Comparison of ENCODE assay signal across 17 cellular contexts in the genomic region with DNA sequence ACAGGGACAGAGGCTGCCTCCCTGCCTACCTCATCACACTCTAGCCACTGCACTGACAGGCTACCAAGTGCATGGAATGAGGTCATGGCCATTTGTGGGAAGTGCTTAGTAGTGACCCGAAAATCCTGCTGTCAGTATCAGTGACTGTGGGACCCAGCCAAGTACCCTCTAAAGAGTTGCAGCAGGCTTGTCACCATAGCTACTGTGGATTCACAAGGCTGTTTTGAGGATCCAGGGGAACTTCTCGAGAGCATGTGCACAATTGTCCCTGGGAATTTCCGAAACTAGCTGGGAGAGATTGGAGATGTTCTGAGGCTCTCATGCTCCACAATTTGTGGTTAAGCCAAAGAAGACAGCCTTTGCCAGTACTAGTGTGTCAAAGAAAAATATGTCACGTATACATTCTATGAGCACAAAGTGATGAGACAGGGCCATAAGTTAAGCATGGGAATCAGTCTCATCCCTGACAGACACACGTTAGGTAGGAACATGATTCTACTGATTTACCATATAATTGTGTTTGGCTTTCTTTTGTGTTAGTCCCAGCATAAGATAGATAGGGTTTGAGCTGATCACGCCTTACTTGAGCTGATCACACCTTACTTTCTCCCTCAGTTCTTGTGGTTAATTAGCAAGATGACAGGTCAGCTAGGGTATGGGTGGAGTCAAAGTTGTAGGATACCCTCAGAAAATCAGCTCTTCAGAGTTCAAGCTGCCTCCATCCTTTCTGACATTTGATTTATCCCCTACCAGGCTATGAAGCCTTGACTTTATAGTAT. TPM values are rescaled to one million over a fixed set of nuclear protein-coding genes. Genes with fewer than 3 reads are reported as not detected.
A peak's percentile ranks its signal among the peaks of the same experiment; 100 is the strongest.
DNase-seq lines count a peak whose midpoint lies in the region; ATAC-seq, FAIRE-seq and TF ChIP-seq lines count a peak whose summit lies in the region.
"Had no signal": no experiment of that assay in that cellular context is flagged by ENCODE, and none has a peak within 500 bp of the region (broad histone marks: within the 10 kb centered on the region; RNA-seq: fewer than 3 reads in every experiment).

No MANE protein-coding gene starts in this region.

- no peaks in the 10 kb centered on the region for H4K20me1 ChIP-seq in OCI-LY7 (ENCODE audit: insufficient read depth, low read length)

- DNase-seq in stimulated activated naive CD8-positive, alpha-beta T cell treated with anti-CD3 and anti-CD28 coated beads, Interleukin-15, Interleukin-2, amounts not matched to agents 100 U/mL and 50 U/mL, for 24 hours: no peak
- DNase-seq in OCI-LY7 (ENCODE audit: low spot score) (no peak), islet precursor cell (peak; percentile 65), kidney glomerular epithelial cell (lab: John Stamatoyannopoulos, UW) (no peak), HTR-8/SVneo (ENCODE audit: insufficient read length, low spot score) (no peak)
- DNase-seq in activated CD8-positive, alpha-beta memory T cell treated with anti-CD3 and anti-CD28 coated beads, Interleukin-2, amount 50 U/mL, for 4 hours: no peak
- DNase-seq: activated CD4-positive, alpha-beta T cell treated with anti-CD3 and anti-CD28 coated beads, Interleukin-2, amount 50 U/mL, for 4 hours; BE2C; Kasumi-1; stimulated activated CD4-positive, alpha-beta T cell treated with anti-CD3 and anti-CD28 coated beads, Interleukin-2, amount 100 ng/mL, for 24 hours had no signal

- no peak overlapping the region for H3K4me3 Mint-ChIP-seq in stimulated activated naive CD8-positive, alpha-beta T cell treated with anti-CD3 and anti-CD28 coated beads, Interleukin-15, Interleukin-2, amounts not matched to agents 100 ng/mL and 50 ng/mL, for 24 hours
- H3K4me3 Mint-ChIP-seq: stimulated activated memory B cell treated with anti-CD40 and anti-IgM and Interleukin-4, amounts not matched to agents 10 μg/mL and 1 μg/mL and 100 μg/mL, for 72 hours; T-helper 1 cell treated with Interleukin-12 subunit alpha and Interleukin-12 subunit beta and Interleukin-4 antibody, amounts not matched to agents 30 μg/mL and 1 μg/mL, for 36 hours had no signal

- no peaks in the 10 kb centered on the region for H3K9me3 ChIP-seq in OCI-LY7 (ENCODE audit: low read length)
- H3K9me3 ChIP-seq: BE2C, prostate gland had no signal

- H3K27ac ChIP-seq in OCI-LY7 (ENCODE audit: low read depth, low read length, poor library complexity, severe bottlenecking): no peak overlapping the region

- H3K4me2 ChIP-seq in OCI-LY7 (ENCODE audit: low read length): no peak overlapping the region

- no peaks in the 10 kb centered on the region for H3K27me3 Mint-ChIP-seq in stimulated activated naive CD8-positive, alpha-beta T cell treated with anti-CD3 and anti-CD28 coated beads, Interleukin-15, Interleukin-2, amounts not matched to agents 100 ng/mL and 50 ng/mL, for 24 hours
- H3K27me3 Mint-ChIP-seq: stimulated activated memory B cell treated with anti-CD40 and anti-IgM and Interleukin-4, amounts not matched to agents 10 μg/mL and 1 μg/mL and 100 μg/mL, for 72 hours had no signal

- POLR2A ChIA-PET in OCI-LY7 (lab: Charles Lee): interaction anchor here (0.6 to 1.9 kb wide), 8 partner anchors 8 to 363 kb away, joined by 3 to 9 read pairs (median 3); no protein-coding TSS in a partner anchor

- ATAC-seq in stimulated activated naive CD8-positive, alpha-beta T cell treated with anti-CD3 and anti-CD28 coated beads, Interleukin-15, Interleukin-2, amounts not matched to agents 100 U/mL and 50 U/mL, for 24 hours: no peak
- ATAC-seq in GM19395 (IDR thresholded peaks at IDR 0.05; ENCODE audit: unreplicated experiment): no peak
- ATAC-seq: stimulated activated memory B cell treated with anti-CD40 and anti-IgM and Interleukin-4, amounts not matched to agents 10 μg/mL and 1 μg/mL and 100 μg/mL, for 72 hours had no signal

- BruUV-seq in OCI-LY7 (replicated peaks; lab: Mats Ljungman, UMichigan): no TSS peak

- H3K79me2 ChIP-seq in OCI-LY7 (ENCODE audit: insufficient read depth, low read depth, low read length): no peaks in the 10 kb centered on the region

- H3K4me1 ChIP-seq in OCI-LY7 (ENCODE audit: insufficient read depth, low read length, poor library complexity, severe bottlenecking): peaks cover 28% of the 10 kb centered on the region
- H3K4me1 ChIP-seq: BE2C, prostate gland had no signal

- H3K4me1 Mint-ChIP-seq in stimulated activated naive CD8-positive, alpha-beta T cell treated with anti-CD3 and anti-CD28 coated beads, Interleukin-15, Interleukin-2, amounts not matched to agents 100 ng/mL and 50 ng/mL, for 24 hours (ENCODE audit: low read depth): peaks cover 37% of the 10 kb centered on the region

- H3K27ac Mint-ChIP-seq in stimulated activated naive CD8-positive, alpha-beta T cell treated with anti-CD3 and anti-CD28 coated beads, Interleukin-15, Interleukin-2, amounts not matched to agents 100 ng/mL and 50 ng/mL, for 24 hours: peak overlapping the region; percentile 18
- H3K27ac Mint-ChIP-seq: activated T-helper 2 cell treated with anti-CD3 and anti-CD28 coated beads, Interferon-gamma antibody, Interleukin-2, Interleukin-4, amounts not matched to agents 10 μg/mL and 5 μg/mL and 100 μg/mL, durations not matched to agents 14 hours and 24 hours and 36 hours; stimulated activated memory B cell treated with anti-CD40 and anti-IgM and Interleukin-4, amounts not matched to agents 10 μg/mL and 1 μg/mL and 100 μg/mL, for 72 hours; T-helper 1 cell treated with Interleukin-12 subunit alpha and Interleukin-12 subunit beta and Interleukin-4 antibody, amounts not matched to agents 30 μg/mL and 1 μg/mL, for 36 hours had no signal

- no peaks in the 10 kb centered on the region for H3K9me3 Mint-ChIP-seq in stimulated activated naive CD8-positive, alpha-beta T cell treated with anti-CD3 and anti-CD28 coated beads, Interleukin-15, Interleukin-2, amounts not matched to agents 100 ng/mL and 50 ng/mL, for 24 hours
- H3K9me3 Mint-ChIP-seq: activated T-helper 2 cell treated with anti-CD3 and anti-CD28 coated beads, Interferon-gamma antibody, Interleukin-2, Interleukin-4, amounts not matched to agents 10 μg/mL and 5 μg/mL and 100 μg/mL, durations not matched to agents 14 hours and 24 hours and 36 hours; stimulated activated memory B cell treated with anti-CD40 and anti-IgM and Interleukin-4, amounts not matched to agents 10 μg/mL and 1 μg/mL and 100 μg/mL, for 72 hours; T-helper 1 cell treated with Interleukin-12 subunit alpha and Interleukin-12 subunit beta and Interleukin-4 antibody, amounts not matched to agents 30 μg/mL and 1 μg/mL, for 36 hours had no signal

- no peak for TF ChIP-seq CTCF in OCI-LY7 (conservative IDR thresholded peaks at IDR 0.05; ENCODE audit: low read length)

- H3K9me2 ChIP-seq in OCI-LY7 (ENCODE audit: insufficient read depth, low read length): no peaks in the 10 kb centered on the region

- FAIRE-seq in HTR-8/SVneo (lab: Jason Lieb, UNC): no peak
- FAIRE-seq: G401.6 had no signal

- peak overlapping the region; percentile 71; the same call in 1 of the 2 replicates for H2AFZ ChIP-seq in OCI-LY7 (ENCODE audit: low read length)

- H3K36me3 ChIP-seq in OCI-LY7 (ENCODE audit: insufficient read depth, low read length): no peaks in the 10 kb centered on the region
- H3K36me3 ChIP-seq: BE2C, prostate gland had no signal

- intact Hi-C loops in OCI-LY7 (cut with micrococcal nuclease; ENCODE audit: unreplicated experiment): loop anchor here (5.0 kb wide), 1 partner anchor 543 kb away; no protein-coding TSS in a partner anchor

- CTCF ChIA-PET in OCI-LY7 (lab: Charles Lee; ENCODE audit: unreplicated experiment): interaction anchor here (0.7 to 2.6 kb wide), 5 partner anchors 35 to 360 kb away, joined by 3 to 12 read pairs (median 4); no protein-coding TSS in a partner anchor

- no peak overlapping the region for H3K4me3 ChIP-seq in OCI-LY7 (ENCODE audit: low read depth, low read length, poor library complexity, severe bottlenecking)
- H3K4me3 ChIP-seq: prostate gland had no signal

- no peaks in the 10 kb centered on the region for H3K36me3 Mint-ChIP-seq in stimulated activated naive CD8-positive, alpha-beta T cell treated with anti-CD3 and anti-CD28 coated beads, Interleukin-15, Interleukin-2, amounts not matched to agents 100 ng/mL and 50 ng/mL, for 24 hours (ENCODE audit: low read depth)
- H3K36me3 Mint-ChIP-seq: stimulated activated memory B cell treated with anti-CD40 and anti-IgM and Interleukin-4, amounts not matched to agents 10 μg/mL and 1 μg/mL and 100 μg/mL, for 72 hours had no signal

RNA-seq across cellular contexts. Expression of a gene that starts 42.6 kb away (rescaled TPM):
- total RNA-seq in OCI-LY7 (2014; rRNA removed; shearing (Covaris generic)): 3.4 and 4.1 TPM in 2 replicates
- 5.1 and 5.6 TPM in 2 replicates for total RNA-seq in OCI-LY7 (2022)
